ENCODE assay signal across 22 cellular contexts in the genomic region with DNA sequence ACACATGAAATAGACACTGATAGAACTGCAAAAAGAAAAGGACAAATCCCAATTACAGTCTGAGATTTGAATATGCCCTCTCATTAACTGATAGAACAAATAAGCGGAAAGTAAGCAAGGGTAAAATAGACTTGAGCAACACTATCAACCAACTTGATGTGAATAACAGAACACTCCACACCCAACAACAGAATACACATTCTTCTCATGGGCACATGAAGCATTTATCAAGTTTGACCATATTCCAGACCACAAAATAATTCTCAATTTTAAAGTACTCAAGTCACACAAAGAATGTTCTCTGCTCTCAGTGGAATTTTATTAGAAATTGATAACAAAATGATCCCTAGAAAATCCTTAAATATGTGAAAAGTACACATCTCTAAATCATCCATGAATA.
"Had no signal": no experiment of that assay in that cellular context is flagged by ENCODE, and none has a peak within 500 bp of the region (broad histone marks: within the 10 kb centered on the region; RNA-seq: fewer than 3 reads in every experiment).

No MANE protein-coding gene starts in this region.

- H3K4me1 ChIP-seq: SJCRH30 had no signal

- H3K27ac ChIP-seq: RWPE1, SJCRH30 had no signal

- H3K9me3 ChIP-seq: MG63, SJCRH30 had no signal

- FAIRE-seq: HepG2 had no signal

- H3K4me3 ChIP-seq: MG63, SJCRH30 had no signal

- DNase-seq: IMR-90, Karpas-422, KG1, MG63, NCI-H1092, NCI-H1105 treated with DMSO at 0.1 percent for 48 hours, NCI-H1417 treated with DMSO at 0.1 percent for 48 hours, NCI-H146, NCI-H1694 treated with DMSO at 0.1 percent for 48 hours, NCI-H1930, NCI-H2081, NCI-H2107, NCI-H2227 treated with DMSO at 0.1 percent for 48 hours, NCI-H446, NCI-H510A, NCI-H524 treated with DMSO at 0.1 percent for 48 hours, NCI-H69, NCI-H774, SHP77, SJCRH30 had no signal

- H3K27me3 ChIP-seq: MG63, SJCRH30 had no signal
